ENCODE assay signal across 8 cellular contexts in genomic region chr5:132190161-132190817, GRCh38. TPM values are rescaled to one million over a fixed set of nuclear protein-coding genes. Genes with fewer than 3 reads are reported as not detected.
DNase-seq lines count a peak whose midpoint lies in the region; ATAC-seq and TF ChIP-seq lines count a peak whose summit lies in the region.

No MANE protein-coding gene starts in this region.

- H3K9me3 Mint-ChIP-seq in natural killer cell, result no peaks in the 10 kb centered on the region
- H3K9me3 Mint-ChIP-seq in activated T-helper 2 cell treated with anti-CD3 and anti-CD28 coated beads, Interferon-gamma antibody, Interleukin-2, Interleukin-4, amounts not matched to agents 10 μg/mL and 5 μg/mL and 100 μg/mL, durations not matched to agents 14 hours and 24 hours and 36 hours, result no peaks in the 10 kb centered on the region

- no peak overlapping the region for H3K4me3 Mint-ChIP-seq in natural killer cell
- no peak overlapping the region for H3K4me3 Mint-ChIP-seq in activated T-helper 2 cell treated with anti-CD3 and anti-CD28 coated beads, Interferon-gamma antibody, Interleukin-2, Interleukin-4, amounts not matched to agents 10 μg/mL and 5 μg/mL and 100 μg/mL, durations not matched to agents 14 hours and 24 hours and 36 hours (ENCODE audit: low read depth)

- H3K36me3 Mint-ChIP-seq in natural killer cell, result no peaks in the 10 kb centered on the region
- peaks cover 34% of the 10 kb centered on the region for H3K36me3 Mint-ChIP-seq in activated T-helper 2 cell treated with anti-CD3 and anti-CD28 coated beads, Interferon-gamma antibody, Interleukin-2, Interleukin-4, amounts not matched to agents 10 μg/mL and 5 μg/mL and 100 μg/mL, durations not matched to agents 14 hours and 24 hours and 36 hours (ENCODE audit: low read depth)

- no peaks in the 10 kb centered on the region for H3K4me1 Mint-ChIP-seq in natural killer cell
- H3K4me1 Mint-ChIP-seq in activated T-helper 2 cell treated with anti-CD3 and anti-CD28 coated beads, Interferon-gamma antibody, Interleukin-2, Interleukin-4, amounts not matched to agents 10 μg/mL and 5 μg/mL and 100 μg/mL, durations not matched to agents 14 hours and 24 hours and 36 hours (ENCODE audit: low read depth), result peaks cover 10% of the 10 kb centered on the region

- intact Hi-C loops in natural killer cell (cut with micrococcal nuclease), result loop anchor here (5.0 kb wide), 1 partner anchor 123 kb away; no protein-coding TSS in a partner anchor
- intact Hi-C loops in activated T-helper 2 cell treated with anti-CD3 and anti-CD28 coated beads, Interferon-gamma antibody, Interleukin-2, Interleukin-4, amounts not matched to agents 10 μg/mL and 5 μg/mL and 100 μg/mL, durations not matched to agents 14 hours and 24 hours and 36 hours (cut with micrococcal nuclease), result no loop called here

- ATAC-seq in HG02759 (IDR thresholded peaks at IDR 0.05; ENCODE audit: unreplicated experiment), result peak; percentile 99
- peak; percentile 67 for ATAC-seq in esophagus mucosa
- peak; percentile 70 to 97 (median 95) for ATAC-seq in natural killer cell

- H3K27ac Mint-ChIP-seq in natural killer cell, result no peak overlapping the region
- H3K27ac Mint-ChIP-seq in activated T-helper 2 cell treated with anti-CD3 and anti-CD28 coated beads, Interferon-gamma antibody, Interleukin-2, Interleukin-4, amounts not matched to agents 10 μg/mL and 5 μg/mL and 100 μg/mL, durations not matched to agents 14 hours and 24 hours and 36 hours, result no peak overlapping the region

- TF ChIP-seq CTCF in AG10803 (conservative IDR thresholded peaks at IDR 0.05; ENCODE audit: low read length), result peak; percentile 93
- TF ChIP-seq CTCF in GM13976 (IDR thresholded peaks at IDR 0.05; ENCODE audit: borderline replicate concordance, control extremely low read depth, extremely low read depth, insufficient read depth, missing control alignments), result peak; percentile 37
- peak; percentile 37 for TF ChIP-seq CTCF in natural killer cell (IDR thresholded peaks at IDR 0.05)

- in situ Hi-C loops in GM13976 (cut with MboI; ENCODE audit: low sequenced_read_pairs, unreplicated experiment), result no loop called here

- DNase-seq in AG10803 (ENCODE audit: low read depth) (peak; percentile 76), GM13976 (ENCODE audit: low spot score) (peak; percentile 77), NCI-H1105 treated with DMSO at 0.1 percent for 48 hours (lab: John Stamatoyannopoulos, UW) (peak; percentile 60), SK-N-DZ (ENCODE audit: low spot score) (peak; percentile 82), natural killer cell (no peak)
- no peak for DNase-seq in activated T-helper 2 cell treated with anti-CD3 and anti-CD28 coated beads, Interferon-gamma antibody, Interleukin-2, Interleukin-4, amounts not matched to agents 10 μg/mL and 5 μg/mL and 100 μg/mL, durations not matched to agents 14 hours and 24 hours and 36 hours (ENCODE audit: low spot score)

- H3K4me3 ChIP-seq in AG10803 (ENCODE audit: low read length), result no peak overlapping the region

- peaks cover 8 to 10% of the 10 kb centered on the region in 2 donors for H3K27me3 Mint-ChIP-seq in natural killer cell (ENCODE audit: low read depth in 2 of 2)
- H3K27me3 Mint-ChIP-seq in activated T-helper 2 cell treated with anti-CD3 and anti-CD28 coated beads, Interferon-gamma antibody, Interleukin-2, Interleukin-4, amounts not matched to agents 10 μg/mL and 5 μg/mL and 100 μg/mL, durations not matched to agents 14 hours and 24 hours and 36 hours (ENCODE audit: low read depth), result peaks cover 3% of the 10 kb centered on the region

RNA-seq across cellular contexts. Expression of gene P4HA2, which starts 37.4 kb away (rescaled TPM):
- 6.1 and 6.4 TPM in 2 replicates for polyA plus RNA-seq in SK-N-DZ (2014; cell fraction: cytosol; rRNA removed)
- 4.1 and 5.9 TPM in 2 replicates for polyA plus RNA-seq in SK-N-DZ (2014; cell fraction: nucleus; rRNA removed)
- total RNA-seq in esophagus mucosa (19.0 TPM), natural killer cell (under 1 TPM in 1 of 3 donors, not detected in 2; 0.20 TPM)
- total RNA-seq in activated T-helper 2 cell treated with anti-CD3 and anti-CD28 coated beads, Interferon-gamma antibody, Interleukin-2, Interleukin-4, amounts not matched to agents 10 μg/mL and 5 μg/mL and 100 μg/mL, durations not matched to agents 14 hours and 24 hours and 36 hours, result 44.9 and 47.0 TPM in 2 replicates

Comparison
In these comparisons a context has a peak if more than half of its experiments do, and no peak if none do; other contexts are left out.
1. DNase-seq: peak in AG10803 (single experiment), GM13976 (single experiment), NCI-H1105 treated with DMSO at 0.1 percent for 48 hours (single experiment) and SK-N-DZ (single experiment); none in natural killer cell (single experiment) and activated T-helper 2 cell treated with anti-CD3 and anti-CD28 coated beads, Interferon-gamma antibody, Interleukin-2, Interleukin-4, amounts not matched to agents 10 μg/mL and 5 μg/mL and 100 μg/mL, durations not matched to agents 14 hours and 24 hours and 36 hours (single experiment).
2. CTCF ChIP-seq: peak in every context shown above with its lines; median percentile 93 in AG10803; 37 in GM13976; 37 in natural killer cell.
3. RNA of gene P4HA2, which starts 37.4 kb away (total RNA-seq): 44.9 to 47.0 TPM in activated T-helper 2 cell treated with anti-CD3 and anti-CD28 coated beads, Interferon-gamma antibody, Interleukin-2, Interleukin-4, amounts not matched to agents 10 μg/mL and 5 μg/mL and 100 μg/mL, durations not matched to agents 14 hours and 24 hours and 36 hours and 19.0 TPM in esophagus mucosa (single experiment); 0.20 TPM in natural killer cell; every median in the first group is over 10 times any median in the second.
4. Peak in every context shown above with its lines, with median percentiles within 50 percentile points of each other: ATAC-seq.